8 cellular contexts compared by ENCODE assay signal in genomic region chr20:3766832-3767433, GRCh38.
DNase-seq lines count a peak whose midpoint lies in the region; ATAC-seq, FAIRE-seq and TF ChIP-seq lines count a peak whose summit lies in the region.

No MANE protein-coding gene starts in this region.

- ATAC-seq in central memory CD8-positive, alpha-beta T cell (replicated peaks; ENCODE audit: extremely low read depth, poor library complexity, severe bottlenecking): no peak
- ATAC-seq in GM18520 (IDR thresholded peaks at IDR 0.05; ENCODE audit: unreplicated experiment): no peak
- no peak for ATAC-seq in GM21526 (IDR thresholded peaks at IDR 0.05; ENCODE audit: low FRiP score, unreplicated experiment)
- no peak for ATAC-seq in GM19023 (IDR thresholded peaks at IDR 0.05; ENCODE audit: unreplicated experiment)

- H3K9ac ChIP-seq in mucosa of stomach (ENCODE audit: low read length): peak overlapping the region; percentile 68

- no peaks in the 10 kb centered on the region for H3K27me3 Mint-ChIP-seq in central memory CD8-positive, alpha-beta T cell

- H3K9me3 Mint-ChIP-seq in central memory CD8-positive, alpha-beta T cell: no peaks in the 10 kb centered on the region

- peak overlapping the region; percentile 82 for H3K27ac ChIP-seq in KOPT-K1 (ENCODE audit: low read depth, low read length, poor library complexity, severe bottlenecking)

- no peaks in the 10 kb centered on the region for H3K9me3 ChIP-seq in KOPT-K1 (ENCODE audit: insufficient read depth, low read length, poor library complexity, severe bottlenecking)
- H3K9me3 ChIP-seq in mucosa of stomach (ENCODE audit: control insufficient read depth, low read length): no peaks in the 10 kb centered on the region

- H3K4me1 Mint-ChIP-seq in central memory CD8-positive, alpha-beta T cell: peaks cover 30% of the 10 kb centered on the region

- peak overlapping the region; percentile 76 for H3K4me3 Mint-ChIP-seq in central memory CD8-positive, alpha-beta T cell

- H3K27me3 ChIP-seq in mucosa of stomach (ENCODE audit: control insufficient read depth, insufficient read depth, low read length): no peaks in the 10 kb centered on the region

- H3K4me3 ChIP-seq in mucosa of stomach (ENCODE audit: low read length): peak overlapping the region; percentile 51

- peaks cover 30% of the 10 kb centered on the region for H3K4me1 ChIP-seq in mucosa of stomach (ENCODE audit: control insufficient read depth, insufficient read depth, low read length)

- H3K36me3 ChIP-seq in KOPT-K1 (ENCODE audit: insufficient read depth, low read length) (peaks cover 9% of the 10 kb centered on the region; the same call in 1 of the 2 replicates), mucosa of stomach (ENCODE audit: control insufficient read depth, insufficient read depth, low read length) (no peaks in the 10 kb centered on the region)

- no peak for TF ChIP-seq POLR2A in H54 (IDR thresholded peaks at IDR 0.05; ENCODE audit: low read depth, low read length)

- H3K27ac Mint-ChIP-seq in central memory CD8-positive, alpha-beta T cell (ENCODE audit: low read depth): peak overlapping the region; percentile 74

- FAIRE-seq in H54 (lab: Jason Lieb, UNC): no peak

- peak; percentile 20 for DNase-seq in COLO668 (lab: John Stamatoyannopoulos, UW; ENCODE audit: unreplicated experiment)
- DNase-seq in central memory CD8-positive, alpha-beta T cell (ENCODE audit: low spot score in 2 of 2): no peak
- DNase-seq in H54 (ENCODE audit: insufficient read length, low spot score): no peak

- peaks cover 15% of the 10 kb centered on the region for H3K36me3 Mint-ChIP-seq in central memory CD8-positive, alpha-beta T cell (ENCODE audit: insufficient read depth)
